In the genomic region with DNA sequence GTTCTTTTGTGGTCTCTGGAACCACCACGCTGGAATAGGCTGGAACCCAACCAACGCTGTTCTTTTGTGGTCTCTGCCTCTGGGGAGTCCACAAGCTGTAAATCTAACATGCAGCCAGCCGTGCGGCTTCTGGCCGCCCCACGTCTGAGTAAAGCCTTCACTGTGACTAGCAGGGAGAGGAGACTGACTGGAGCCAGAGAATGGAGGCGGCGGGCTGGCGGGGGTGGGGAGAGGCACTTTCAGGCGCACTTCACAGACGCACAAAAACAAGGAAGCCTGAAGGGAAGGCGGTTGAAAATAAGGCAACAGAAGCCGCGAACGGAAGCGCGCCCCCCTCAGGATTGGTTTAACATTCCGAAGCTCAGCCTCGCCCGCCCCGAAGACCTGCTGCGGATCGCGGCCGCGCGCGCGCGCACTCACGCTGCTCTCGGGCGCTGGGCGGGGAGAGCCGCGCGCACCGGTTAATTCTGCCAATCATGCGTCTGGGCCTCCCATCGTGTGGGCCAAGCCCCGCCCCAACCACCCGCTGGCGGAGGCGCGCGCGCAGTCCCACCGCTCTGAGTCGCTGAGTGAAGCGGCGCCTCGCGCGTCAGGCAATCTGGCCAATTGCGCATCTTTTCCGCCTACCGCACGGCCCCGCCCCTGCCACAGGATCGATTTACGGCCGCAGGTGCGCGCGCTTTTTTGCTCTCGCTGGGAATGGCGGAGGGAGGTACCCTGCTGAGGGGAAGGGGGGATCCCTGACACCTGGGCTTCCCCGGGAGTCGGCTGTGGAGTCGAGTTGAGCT, we compare ENCODE assay signal across 8 cellular contexts.
DNase-seq lines count a peak whose midpoint lies in the region; ATAC-seq and FAIRE-seq lines count a peak whose summit lies in the region.

A gene with protein sequence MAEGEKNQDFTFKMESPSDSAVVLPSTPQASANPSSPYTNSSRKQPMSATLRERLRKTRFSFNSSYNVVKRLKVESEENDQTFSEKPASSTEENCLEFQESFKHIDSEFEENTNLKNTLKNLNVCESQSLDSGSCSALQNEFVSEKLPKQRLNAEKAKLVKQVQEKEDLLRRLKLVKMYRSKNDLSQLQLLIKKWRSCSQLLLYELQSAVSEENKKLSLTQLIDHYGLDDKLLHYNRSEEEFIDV (plus strand): TSS at position 687 of the 788 bp plus-strand sequence. CDS start 13 bp downstream, at position 700.

- DNase-seq in C1 segment of cervical spinal cord (lab: John Stamatoyannopoulos, UW) = peak; percentile 93 to 100 (median 98)
- peak; percentile 97 for DNase-seq in NCI-H526 (lab: John Stamatoyannopoulos, UW)
- DNase-seq in activated CD4-positive, alpha-beta T cell treated with anti-CD3 and anti-CD28 coated beads for 48 hours = peak; percentile 99
- DNase-seq in kidney tubule cell (ENCODE audit: low spot score) = peak; percentile 99
- DNase-seq in stimulated activated CD4-positive, alpha-beta T cell treated with anti-CD3 and anti-CD28 coated beads, Interleukin-1b, Interleukin-23, amount 100 ng/mL, for 24 hours (ENCODE audit: low read depth in 4 of 4, low spot score in 1 of 4) = peak; percentile 86 to 98 (median 94)

- peak; percentile 75 for FAIRE-seq in colon (lab: Jason Lieb, UNC)

- ATAC-seq in GM19324 (IDR thresholded peaks at IDR 0.05; ENCODE audit: low FRiP score, unreplicated experiment) = peak; percentile 91
- ATAC-seq in HG03469 (IDR thresholded peaks at IDR 0.05; ENCODE audit: unreplicated experiment) = peak; percentile 85

Comparison
In these comparisons a context has a peak if more than half of its experiments do, and no peak if none do; other contexts are left out.
1. Peak in every context shown above with its lines: DNase-seq and ATAC-seq.